13 cellular contexts compared by ENCODE assay signal in genomic region chr5:138663009-138663408, GRCh38.
DNase-seq lines count a peak whose midpoint lies in the region; ATAC-seq, FAIRE-seq and TF ChIP-seq lines count a peak whose summit lies in the region.
"Had no signal": no experiment of that assay in that cellular context is flagged by ENCODE, and none has a peak within 500 bp of the region (broad histone marks: within the 10 kb centered on the region; RNA-seq: fewer than 3 reads in every experiment).

No MANE protein-coding gene starts in this region.

- H3K4me1 ChIP-seq in left ventricle myocardium inferior (peaks cover 62% of the 10 kb centered on the region), upper lobe of left lung (peaks cover 0 to 7% (median 6%) of the 10 kb centered on the region in 4 donors)
- H3K4me1 ChIP-seq: testis had no signal

- H3K27me3 Mint-ChIP-seq in brain, result peaks cover 2% of the 10 kb centered on the region

- H3K4me1 Mint-ChIP-seq in brain, result peaks cover 67% of the 10 kb centered on the region

- intact Hi-C loops in left ventricle myocardium inferior (cut with micrococcal nuclease), result no loop called here
- intact Hi-C loops in left ventricle myocardium superior (cut with micrococcal nuclease), result no loop called here

- H3K27me3 ChIP-seq in left ventricle myocardium inferior (ENCODE audit: low read depth) (no peaks in the 10 kb centered on the region), upper lobe of left lung (no peaks in the 10 kb centered on the region)
- H3K27me3 ChIP-seq: testis had no signal

- H3K9me3 Mint-ChIP-seq in brain, result peaks cover 0 to 6% (median 0%) of the 10 kb centered on the region in 5 experiments

- DNase-seq in left ventricle myocardium inferior, result no peak
- DNase-seq in left ventricle myocardium superior, result no peak
- peak; percentile 17 for DNase-seq in RPMI7951 (ENCODE audit: low read depth)
- no peak for DNase-seq in upper lobe of left lung
- DNase-seq in NCI-H524 (lab: John Stamatoyannopoulos, UW), result no peak
- no peak for DNase-seq in 8988T
- no peak for DNase-seq in frontal cortex (ENCODE audit: low spot score in 2 of 2)
- DNase-seq: COR-L47; effector CD8-positive, alpha-beta T cell; NCI-H446 treated with DMSO at 0.1 percent for 48 hours; testis had no signal

- WGBS in upper lobe of left lung, 2 donors, result 49 to 61% methylated on average over 5 of the region's 5 CpGs

- H3K4me3 ChIP-seq in left ventricle myocardium inferior (no peak overlapping the region), upper lobe of left lung (no peak overlapping the region)
- H3K4me3 ChIP-seq: testis had no signal

- ATAC-seq in left ventricle myocardium superior, result no peak
- ATAC-seq in upper lobe of left lung (ENCODE audit: low FRiP score in 2 of 2), result peak; percentile 21 to 51

- H3K27ac ChIP-seq in left ventricle myocardium inferior (replicated peaks) (peak overlapping the region; percentile 11), upper lobe of left lung (no peak overlapping the region)
- H3K27ac ChIP-seq: testis had no signal

- FAIRE-seq in frontal cortex (lab: Jason Lieb, UNC), result no peak
- FAIRE-seq: islet of Langerhans had no signal

- H3K36me3 ChIP-seq in left ventricle myocardium inferior, result no peaks in the 10 kb centered on the region
- no peaks in the 10 kb centered on the region for H3K36me3 ChIP-seq in upper lobe of left lung

- no peak for TF ChIP-seq POLR2A in upper lobe of left lung (IDR thresholded peaks at IDR 0.05)

- H3K4me3 Mint-ChIP-seq in brain, result no peak overlapping the region

- no peak for TF ChIP-seq CTCF in left ventricle myocardium inferior (IDR thresholded peaks at IDR 0.05; ENCODE audit: borderline replicate concordance)
- no peak for TF ChIP-seq CTCF in brain (conservative IDR thresholded peaks at IDR 0.05)
- no peak for TF ChIP-seq CTCF in upper lobe of left lung (IDR thresholded peaks at IDR 0.05)

- H3K36me3 Mint-ChIP-seq in brain, result no peaks in the 10 kb centered on the region

- TF ChIP-seq EP300 in upper lobe of left lung (IDR thresholded peaks at IDR 0.05), result no peak

- peak overlapping the region in 3 of 5 experiments; percentile 75 to 94 (median 86) for H3K27ac Mint-ChIP-seq in brain

- no peaks in the 10 kb centered on the region for H3K9me3 ChIP-seq in left ventricle myocardium inferior (replicated peaks)
- no peaks in the 10 kb centered on the region for H3K9me3 ChIP-seq in upper lobe of left lung
- H3K9me3 ChIP-seq: testis had no signal
